Comparison of ENCODE assay signal across 16 cellular contexts in the genomic region with DNA sequence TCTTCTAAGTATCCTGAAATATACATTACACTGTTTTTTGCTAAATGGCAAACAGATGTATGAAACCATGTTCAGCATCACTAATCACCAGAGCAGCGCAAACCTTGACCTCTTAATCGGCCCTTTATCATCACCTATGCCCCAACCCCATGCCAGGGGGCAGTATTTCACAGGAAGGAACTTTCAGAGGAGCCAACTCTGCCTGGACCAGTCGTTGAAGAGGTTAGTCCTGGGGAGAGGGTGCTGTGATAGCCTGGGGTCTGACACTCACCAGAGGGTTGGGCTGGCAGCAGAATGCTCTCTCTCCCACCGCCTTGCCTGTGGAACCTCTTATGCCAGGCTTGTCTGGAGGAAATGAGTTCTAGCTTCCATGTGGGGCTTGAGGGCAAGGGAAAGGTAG.
DNase-seq lines count a peak whose midpoint lies in the region; ATAC-seq and TF ChIP-seq lines count a peak whose summit lies in the region.
"Had no signal": no experiment of that assay in that cellular context is flagged by ENCODE, and none has a peak within 500 bp of the region (broad histone marks: within the 10 kb centered on the region; RNA-seq: fewer than 3 reads in every experiment).

No MANE protein-coding gene starts in this region.

- H3K9ac ChIP-seq in SU-DHL-6 (ENCODE audit: low read length) = no peak overlapping the region

- no peaks in the 10 kb centered on the region for H3K4me1 Mint-ChIP-seq in nephron progenitor cell
- H3K4me1 Mint-ChIP-seq: central memory CD8-positive, alpha-beta T cell; naive thymus-derived CD4-positive, alpha-beta T cell had no signal

- no peaks in the 10 kb centered on the region for H3K9me3 ChIP-seq in DOHH2 (ENCODE audit: control insufficient read depth, insufficient read depth, low read length)
- H3K9me3 ChIP-seq in SU-DHL-6 (ENCODE audit: insufficient read depth, low read length) = no peaks in the 10 kb centered on the region

- H3K4me3 ChIP-seq in DOHH2 (ENCODE audit: low read length) = no peak overlapping the region
- H3K4me3 ChIP-seq in SU-DHL-6 (ENCODE audit: insufficient read depth, low read length, poor library complexity, severe bottlenecking) = no peak overlapping the region
- H3K4me3 ChIP-seq: SK-N-MC had no signal

- H3K4me1 ChIP-seq in DOHH2 (ENCODE audit: control insufficient read depth, low read length) = no peaks in the 10 kb centered on the region

- H3K9me3 Mint-ChIP-seq in nephron progenitor cell = no peaks in the 10 kb centered on the region

- H3K27ac ChIP-seq in DOHH2 (ENCODE audit: low read depth, low read length) = no peak overlapping the region
- H3K27ac ChIP-seq in SU-DHL-6 (ENCODE audit: low read depth, low read length) = no peak overlapping the region
- H3K27ac ChIP-seq: SK-N-MC had no signal

- H3K36me3 ChIP-seq in DOHH2 (ENCODE audit: control insufficient read depth, low read length) (no peaks in the 10 kb centered on the region), SU-DHL-6 (ENCODE audit: low read length) (no peaks in the 10 kb centered on the region)

- H3F3A ChIP-seq in DOHH2 (ENCODE audit: control insufficient read depth, insufficient read depth) (no peaks in the 10 kb centered on the region), SU-DHL-6 (ENCODE audit: insufficient read depth) (no peaks in the 10 kb centered on the region)

- H2AFZ ChIP-seq in SU-DHL-6 (ENCODE audit: low read depth, low read length, severe bottlenecking) = no peak overlapping the region

- H3K4me3 Mint-ChIP-seq in nephron progenitor cell = no peak overlapping the region
- H3K4me3 Mint-ChIP-seq: central memory CD8-positive, alpha-beta T cell; effector memory CD8-positive, alpha-beta T cell; naive thymus-derived CD4-positive, alpha-beta T cell had no signal

- H4K20me1 ChIP-seq in DOHH2 (ENCODE audit: control insufficient read depth, insufficient read depth, low read depth, low read length) = no peaks in the 10 kb centered on the region
- H4K20me1 ChIP-seq in SU-DHL-6 (ENCODE audit: low read depth, low read length) = no peaks in the 10 kb centered on the region

- TF ChIP-seq CTCF in DOHH2 (IDR thresholded peaks at IDR 0.05; ENCODE audit: low read depth, low read length, poor library complexity, severe bottlenecking) (peak; percentile 39), SU-DHL-6 (IDR thresholded peaks at IDR 0.05; ENCODE audit: insufficient read depth, low read length, poor library complexity, severe bottlenecking) (peak; percentile 12), nephron progenitor cell (IDR thresholded peaks at IDR 0.05) (no peak)

- no peaks in the 10 kb centered on the region for H3K27me3 ChIP-seq in DOHH2 (ENCODE audit: control insufficient read depth, low read length)
- H3K27me3 ChIP-seq in SU-DHL-6 (ENCODE audit: low read length) = no peaks in the 10 kb centered on the region

- no peaks in the 10 kb centered on the region for H3K27me3 Mint-ChIP-seq in nephron progenitor cell (ENCODE audit: low read depth, poor library complexity)
- H3K27me3 Mint-ChIP-seq: central memory CD8-positive, alpha-beta T cell; effector memory CD8-positive, alpha-beta T cell; naive thymus-derived CD4-positive, alpha-beta T cell had no signal

- H3K27ac Mint-ChIP-seq in nephron progenitor cell = no peak overlapping the region
- H3K27ac Mint-ChIP-seq: effector memory CD8-positive, alpha-beta T cell; naive thymus-derived CD4-positive, alpha-beta T cell had no signal

- H3K79me2 ChIP-seq in DOHH2 (ENCODE audit: control insufficient read depth, low read length) (no peaks in the 10 kb centered on the region), SU-DHL-6 (ENCODE audit: insufficient read depth, low read length) (no peaks in the 10 kb centered on the region)

- no peaks in the 10 kb centered on the region for H3K9me2 ChIP-seq in DOHH2 (replicated peaks; ENCODE audit: control insufficient read depth, low read length)
- H3K9me2 ChIP-seq in SU-DHL-6 (replicated peaks; ENCODE audit: insufficient read depth, low read length) = no peaks in the 10 kb centered on the region

- ATAC-seq in GM21717 (IDR thresholded peaks at IDR 0.05; ENCODE audit: unreplicated experiment) = no peak
- ATAC-seq in stimulated activated naive CD8-positive, alpha-beta T cell treated with anti-CD3 and anti-CD28 coated beads, Interleukin-15, Interleukin-2, amounts not matched to agents 100 U/mL and 50 U/mL, for 24 hours = no peak
- ATAC-seq: effector memory CD8-positive, alpha-beta T cell; naive thymus-derived CD4-positive, alpha-beta T cell had no signal

- DNase-seq in HuH-7 (ENCODE audit: low spot score) (peak; percentile 10), nephron progenitor cell (peak; percentile 2), DMS153 (lab: John Stamatoyannopoulos, UW) (no peak)
- DNase-seq in stimulated activated naive CD8-positive, alpha-beta T cell treated with anti-CD3 and anti-CD28 coated beads, Interleukin-15, Interleukin-2, amounts not matched to agents 100 U/mL and 50 U/mL, for 24 hours = no peak
- DNase-seq: amniotic stem cell; DMS79 treated with DMSO at 0.1 percent for 48 hours; effector memory CD8-positive, alpha-beta T cell; IMR-90; naive thymus-derived CD4-positive, alpha-beta T cell; NCI-H1105; NCI-H2171 treated with DMSO at 0.1 percent for 48 hours had no signal

- H3K4me2 ChIP-seq in DOHH2 (ENCODE audit: low read length) (no peak overlapping the region), SU-DHL-6 (ENCODE audit: low read depth, low read length, poor library complexity, severe bottlenecking) (no peak overlapping the region)

- H3K36me3 Mint-ChIP-seq in nephron progenitor cell (ENCODE audit: low read depth) = no peaks in the 10 kb centered on the region

Comparison
In these comparisons a context has a peak if more than half of its experiments do, and no peak if none do; other contexts are left out.
1. DNase-seq: peak in HuH-7 (single experiment) and nephron progenitor cell (single experiment); none in DMS153 (single experiment) and stimulated activated naive CD8-positive, alpha-beta T cell treated with anti-CD3 and anti-CD28 coated beads, Interleukin-15, Interleukin-2, amounts not matched to agents 100 U/mL and 50 U/mL, for 24 hours (single experiment).